ENCODE assay signal across 8 cellular contexts in the genomic region with DNA sequence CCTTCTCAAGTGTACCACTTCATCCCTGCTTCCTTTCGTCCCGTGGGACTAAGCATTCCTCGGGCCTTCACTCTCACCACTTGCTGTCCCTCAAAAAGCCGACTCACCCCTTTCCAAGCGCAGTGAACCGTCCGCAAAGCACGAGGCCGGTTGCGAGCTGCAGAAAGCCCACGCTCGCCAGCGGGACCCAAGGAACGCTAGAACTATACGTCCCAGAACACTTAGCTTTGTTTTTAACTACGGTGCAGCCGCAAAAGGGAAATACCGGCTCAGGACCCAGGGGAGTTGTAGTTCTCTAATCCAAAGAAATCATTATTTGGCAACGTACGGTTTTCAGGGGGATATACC. TPM values are rescaled to one million over a fixed set of nuclear protein-coding genes. Genes with fewer than 3 reads are reported as not detected.
DNase-seq lines count a peak whose midpoint lies in the region; ATAC-seq and TF ChIP-seq lines count a peak whose summit lies in the region.

No MANE protein-coding gene starts in this region.

- no peak for DNase-seq in AG04450 (ENCODE audit: low read depth, low spot score)
- peak; percentile 50 to 63 for DNase-seq in HL-60 (ENCODE audit: low read depth in 1 of 2, low spot score in 1 of 2)
- peak; percentile 38 for DNase-seq in activated naive CD4-positive, alpha-beta T cell treated with Interleukin-2 at 50 U/mL for 16 hours
- DNase-seq in heart left ventricle = peak in 2 of 5 donors; percentile 26 to 36
- DNase-seq in trophoblast cell = no peak
- DNase-seq in NCI-H1694 treated with DMSO at 0.1 percent for 48 hours (lab: John Stamatoyannopoulos, UW) = no peak
- DNase-seq in G401 (ENCODE audit: low spot score) = no peak

- peak overlapping the region; percentile 65 for H2AFZ ChIP-seq in trophoblast cell (ENCODE audit: insufficient read depth, low read length, poor library complexity)

- peak overlapping the region; percentile 96 for H3K4me3 ChIP-seq in AG04450 (ENCODE audit: low read depth, low read length)
- peak overlapping the region; percentile 70 for H3K4me3 ChIP-seq in HL-60 (replicated peaks; ENCODE audit: insufficient read depth, low read length)
- peak overlapping the region; percentile 61 to 93 (median 73) for H3K4me3 ChIP-seq in heart left ventricle
- H3K4me3 ChIP-seq in trophoblast cell (ENCODE audit: low read depth, low read length) = peak overlapping the region; percentile 77

- H2AK5ac ChIP-seq in trophoblast cell (ENCODE audit: low read length) = no peak overlapping the region

- no peak overlapping the region for H4K91ac ChIP-seq in trophoblast cell (ENCODE audit: low read depth, low read length)

- CTCF ChIA-PET in AG04450 (lab: Charles Lee) = interaction anchor here (1.4 to 2.3 kb wide), 6 partner anchors 41 to 410 kb away, joined by 4 to 14 read pairs (median 6); no protein-coding TSS in a partner anchor

- H3K9me3 ChIP-seq in AG04450 (ENCODE audit: control insufficient read depth, insufficient read depth, low read length) (no peaks in the 10 kb centered on the region), heart left ventricle (no peaks in the 10 kb centered on the region), trophoblast cell (ENCODE audit: insufficient read depth, low read depth, low read length) (no peaks in the 10 kb centered on the region)

- H3K27me3 ChIP-seq in AG04450 (ENCODE audit: control insufficient read depth, insufficient read depth, low read length) = no peaks in the 10 kb centered on the region
- no peaks in the 10 kb centered on the region for H3K27me3 ChIP-seq in HL-60 (ENCODE audit: insufficient read depth, poor library complexity, severe bottlenecking)
- H3K27me3 ChIP-seq in heart left ventricle = no peaks in the 10 kb centered on the region
- no peaks in the 10 kb centered on the region for H3K27me3 ChIP-seq in trophoblast cell (ENCODE audit: insufficient read depth, low read length)

- H3K79me1 ChIP-seq in trophoblast cell (ENCODE audit: low read length) = peaks cover 4% of the 10 kb centered on the region

- intact Hi-C loops in heart left ventricle (cut with DNase I) = loop anchor here in 3 of 10 donors (5.0 to 10.0 kb wide), 3 partner anchors 42 to 264 kb away; partner anchors contain the start of gene TRIM39 (in 1 of the 3)

- H3K18ac ChIP-seq in trophoblast cell (ENCODE audit: low read length) = no peak overlapping the region

- peak overlapping the region; percentile 67 for H3K9ac ChIP-seq in trophoblast cell (ENCODE audit: low read length)

- H2BK5ac ChIP-seq in trophoblast cell (ENCODE audit: low read depth, low read length, poor library complexity) = no peak overlapping the region

- H3K4me2 ChIP-seq in trophoblast cell (ENCODE audit: low read length) = peak overlapping the region; percentile 85

- POLR2A ChIA-PET in AG04450 (lab: Yijun Ruan, JAX) = interaction anchor here (0.7 to 1.4 kb wide), 5 partner anchors 27 to 96 kb away, joined by 3 to 6 read pairs (median 6); no protein-coding TSS in a partner anchor

- H3K27ac ChIP-seq in AG04450 (ENCODE audit: low read depth, low read length) (peak overlapping the region; percentile 69), HL-60 (replicated peaks) (peak overlapping the region; percentile 89), heart left ventricle (peak overlapping the region; percentile 57 to 93 (median 88)), trophoblast cell (ENCODE audit: low read depth, low read length) (no peak overlapping the region)

- H3K4me1 ChIP-seq in heart left ventricle (peaks cover 3 to 35% (median 21%) of the 10 kb centered on the region in 12 donors), trophoblast cell (ENCODE audit: control insufficient read depth in 1 of 2, insufficient read depth in 2 of 2, low read length in 2 of 2) (peaks cover 4 to 8% of the 10 kb centered on the region in 2 experiments)

- H2BK120ac ChIP-seq in trophoblast cell (ENCODE audit: insufficient read depth, low read length, poor library complexity) = no peak overlapping the region

- H4K12ac ChIP-seq in trophoblast cell (ENCODE audit: low read depth, low read length) = peak overlapping the region; percentile 4

- TF ChIP-seq CTCF in AG04450 (IDR thresholded peaks at IDR 0.05; ENCODE audit: low read depth, low read length) = no peak
- no peak for TF ChIP-seq CTCF in HL-60 (IDR thresholded peaks at IDR 0.05; ENCODE audit: insufficient read depth, low read length)
- no peak for TF ChIP-seq CTCF in heart left ventricle (IDR thresholded peaks at IDR 0.05)

- peak overlapping the region; percentile 0 for H3K4ac ChIP-seq in trophoblast cell (ENCODE audit: low read depth, low read length)

- WGBS in heart left ventricle, 4 donors = 0% methylated on average over 20 of the region's 20 CpGs
- no CpG with 5 or more reads among the region's 20 CpGs for WGBS in trophoblast cell (ENCODE audit: extremely low coverage, insufficient coverage, insufficient read length)

- no peak overlapping the region for H3K23ac ChIP-seq in trophoblast cell (ENCODE audit: low read length)

- in situ Hi-C loops in G401 (cut with HindIII; ENCODE audit: low sequenced_read_pairs) = no loop called here

- peak; percentile 16 for ATAC-seq in GM18520 (IDR thresholded peaks at IDR 0.05; ENCODE audit: unreplicated experiment)
- ATAC-seq in heart left ventricle = peak; percentile 8 to 30 (median 20)

- TF ChIP-seq POLR2A in heart left ventricle (IDR thresholded peaks at IDR 0.05) = no peak

- H4K8ac ChIP-seq in trophoblast cell (ENCODE audit: low read depth, low read length) = peak overlapping the region; percentile 75

- no peak overlapping the region for H2BK12ac ChIP-seq in trophoblast cell (ENCODE audit: low read length)

- H3K14ac ChIP-seq in trophoblast cell (ENCODE audit: low read length) = peak overlapping the region; percentile 1

- H3K36me3 ChIP-seq in heart left ventricle (peaks cover 0 to 44% (median 22%) of the 10 kb centered on the region in 9 donors), trophoblast cell (ENCODE audit: control insufficient read depth in 1 of 2, insufficient read depth in 2 of 2, low read length in 2 of 2) (no peaks in the 10 kb centered on the region)

- peaks cover 3% of the 10 kb centered on the region for H3K79me2 ChIP-seq in trophoblast cell (ENCODE audit: control insufficient read depth, insufficient read depth, low read length, poor library complexity)

RNA-seq across cellular contexts. Expression of gene POLR1H, which starts 0.5 kb away (rescaled TPM):
- 25.0 and 25.1 TPM in 2 replicates for polyA plus RNA-seq in AG04450 (2011; rRNA removed)
- polyA minus RNA-seq in AG04450 (2011; rRNA and poly(A)+ RNA removed) = 8.2 and 10.7 TPM in 2 replicates
- total RNA-seq in heart left ventricle = 10 to 100 TPM; 11.7 to 19.8 (median 14.7) TPM
- 10 to 100 TPM; 20.9 to 46.1 TPM for polyA plus RNA-seq in heart left ventricle
- 29.1 and 29.2 TPM in 2 replicates for polyA plus RNA-seq in trophoblast cell (2013)
- 48.2 and 50.3 TPM in 2 replicates for total RNA-seq in G401 (2014; rRNA removed; shearing (Covaris generic))

RNA-seq across cellular contexts. Expression of gene PPP1R11, which starts 6.4 kb away (rescaled TPM):
- 49.8 and 53.5 TPM in 2 replicates for polyA plus RNA-seq in AG04450 (2011; rRNA removed)
- polyA minus RNA-seq in AG04450 (2011; rRNA and poly(A)+ RNA removed) = 21.7 and 22.3 TPM in 2 replicates
- 10 to 100 TPM; 41.6 to 64.7 (median 44.9) TPM for total RNA-seq in heart left ventricle
- polyA plus RNA-seq in heart left ventricle = 10 to 100 TPM; 38.7 to 90.3 TPM
- 44.8 and 45.9 TPM in 2 replicates for polyA plus RNA-seq in trophoblast cell (2013)
- 18.6 and 29.3 TPM in 2 replicates for total RNA-seq in G401 (2014; rRNA removed; shearing (Covaris generic))

RNA-seq across cellular contexts. Expression of gene RNF39, which starts 15.0 kb away (rescaled TPM):
- polyA plus RNA-seq in AG04450 (2011; rRNA removed) (not detected in 2 replicates), heart left ventricle (not detected)
- polyA minus RNA-seq in AG04450 (2011; rRNA and poly(A)+ RNA removed) = not detected in 2 replicates
- under 1 TPM in 1 of 9 donors, not detected in 8; 0.68 TPM for total RNA-seq in heart left ventricle
- polyA plus RNA-seq in trophoblast cell (2013) = 0.03 TPM in 1 of 2 replicates, not detected in the other
- not detected in 2 replicates for total RNA-seq in G401 (2014; rRNA removed; shearing (Covaris generic))

RNA-seq across cellular contexts. Expression of gene TRIM31, which starts 52.3 kb away (rescaled TPM):
- polyA plus RNA-seq in AG04450 (2011; rRNA removed) (not detected in 2 replicates), heart left ventricle (not detected)
- not detected in 2 replicates for polyA minus RNA-seq in AG04450 (2011; rRNA and poly(A)+ RNA removed)
- total RNA-seq in heart left ventricle = not detected
- polyA plus RNA-seq in trophoblast cell (2013) = not detected in 2 replicates
- not detected in 2 replicates for total RNA-seq in G401 (2014; rRNA removed; shearing (Covaris generic))

Comparison
In these comparisons a context has a peak if more than half of its experiments do, and no peak if none do; other contexts are left out.
1. DNase-seq: peak in HL-60 (2 of 2) and activated naive CD4-positive, alpha-beta T cell treated with Interleukin-2 at 50 U/mL for 16 hours (single experiment); none in AG04450 (single experiment), trophoblast cell (0 of 2), NCI-H1694 treated with DMSO at 0.1 percent for 48 hours (single experiment) and G401 (single experiment).
2. Peak in every context shown above with its lines, with median percentiles within 50 percentile points of each other: H3K4me3 ChIP-seq.